Comparison of ENCODE assay signal across 1 cellular context in the genomic region with DNA sequence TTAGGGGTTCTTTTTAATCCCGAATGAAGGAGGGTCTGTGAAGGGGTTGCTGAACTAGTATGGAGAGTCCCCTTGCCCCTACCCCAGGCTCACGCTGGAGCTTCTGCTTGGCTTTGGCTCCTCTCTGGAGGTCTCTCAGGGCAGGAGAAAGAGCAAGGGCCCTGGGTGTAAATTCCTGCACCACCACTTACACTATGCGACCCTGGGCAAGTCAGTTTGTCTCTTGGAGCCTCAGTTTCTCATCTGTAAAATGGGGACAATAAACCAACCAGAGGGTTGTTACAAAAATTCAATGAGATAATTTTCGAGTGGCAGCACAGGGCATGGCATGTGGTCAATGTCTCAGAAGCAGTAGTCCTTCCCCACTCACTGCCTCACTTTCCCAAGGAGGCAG.
TF ChIP-seq lines count a peak whose summit lies in the region.

No MANE protein-coding gene starts in this region.

TF ChIP-seq in GM23338, 12 proteins besides CTCF, POLR2A, EP300 and RAD21:
- TF ChIP-seq NANOG (IDR thresholded peaks at IDR 0.05; ENCODE audit: borderline replicate concordance) (no peak), ZNF114 (CRISPR knock-in tag; IDR thresholded peaks at IDR 0.05) (no peak), CREB1 (CRISPR knock-in tag; IDR thresholded peaks at IDR 0.05; ENCODE audit: low read depth) (no peak), EZH2phosphoT487 (IDR thresholded peaks at IDR 0.05; ENCODE audit: unreplicated experiment) (no peak), JUNB (IDR thresholded peaks at IDR 0.05; ENCODE audit: unreplicated experiment) (no peak), POLR2AphosphoS5 (IDR thresholded peaks at IDR 0.05; ENCODE audit: low read depth) (no peak), EZH2 (IDR thresholded peaks at IDR 0.05; ENCODE audit: low read depth, unreplicated experiment) (no peak), ZNF331 (CRISPR knock-in tag; IDR thresholded peaks at IDR 0.05; ENCODE audit: low read depth) (no peak), STAT1 (IDR thresholded peaks at IDR 0.05; ENCODE audit: unreplicated experiment) (no peak)
- TF ChIP-seq, protein P1, sequence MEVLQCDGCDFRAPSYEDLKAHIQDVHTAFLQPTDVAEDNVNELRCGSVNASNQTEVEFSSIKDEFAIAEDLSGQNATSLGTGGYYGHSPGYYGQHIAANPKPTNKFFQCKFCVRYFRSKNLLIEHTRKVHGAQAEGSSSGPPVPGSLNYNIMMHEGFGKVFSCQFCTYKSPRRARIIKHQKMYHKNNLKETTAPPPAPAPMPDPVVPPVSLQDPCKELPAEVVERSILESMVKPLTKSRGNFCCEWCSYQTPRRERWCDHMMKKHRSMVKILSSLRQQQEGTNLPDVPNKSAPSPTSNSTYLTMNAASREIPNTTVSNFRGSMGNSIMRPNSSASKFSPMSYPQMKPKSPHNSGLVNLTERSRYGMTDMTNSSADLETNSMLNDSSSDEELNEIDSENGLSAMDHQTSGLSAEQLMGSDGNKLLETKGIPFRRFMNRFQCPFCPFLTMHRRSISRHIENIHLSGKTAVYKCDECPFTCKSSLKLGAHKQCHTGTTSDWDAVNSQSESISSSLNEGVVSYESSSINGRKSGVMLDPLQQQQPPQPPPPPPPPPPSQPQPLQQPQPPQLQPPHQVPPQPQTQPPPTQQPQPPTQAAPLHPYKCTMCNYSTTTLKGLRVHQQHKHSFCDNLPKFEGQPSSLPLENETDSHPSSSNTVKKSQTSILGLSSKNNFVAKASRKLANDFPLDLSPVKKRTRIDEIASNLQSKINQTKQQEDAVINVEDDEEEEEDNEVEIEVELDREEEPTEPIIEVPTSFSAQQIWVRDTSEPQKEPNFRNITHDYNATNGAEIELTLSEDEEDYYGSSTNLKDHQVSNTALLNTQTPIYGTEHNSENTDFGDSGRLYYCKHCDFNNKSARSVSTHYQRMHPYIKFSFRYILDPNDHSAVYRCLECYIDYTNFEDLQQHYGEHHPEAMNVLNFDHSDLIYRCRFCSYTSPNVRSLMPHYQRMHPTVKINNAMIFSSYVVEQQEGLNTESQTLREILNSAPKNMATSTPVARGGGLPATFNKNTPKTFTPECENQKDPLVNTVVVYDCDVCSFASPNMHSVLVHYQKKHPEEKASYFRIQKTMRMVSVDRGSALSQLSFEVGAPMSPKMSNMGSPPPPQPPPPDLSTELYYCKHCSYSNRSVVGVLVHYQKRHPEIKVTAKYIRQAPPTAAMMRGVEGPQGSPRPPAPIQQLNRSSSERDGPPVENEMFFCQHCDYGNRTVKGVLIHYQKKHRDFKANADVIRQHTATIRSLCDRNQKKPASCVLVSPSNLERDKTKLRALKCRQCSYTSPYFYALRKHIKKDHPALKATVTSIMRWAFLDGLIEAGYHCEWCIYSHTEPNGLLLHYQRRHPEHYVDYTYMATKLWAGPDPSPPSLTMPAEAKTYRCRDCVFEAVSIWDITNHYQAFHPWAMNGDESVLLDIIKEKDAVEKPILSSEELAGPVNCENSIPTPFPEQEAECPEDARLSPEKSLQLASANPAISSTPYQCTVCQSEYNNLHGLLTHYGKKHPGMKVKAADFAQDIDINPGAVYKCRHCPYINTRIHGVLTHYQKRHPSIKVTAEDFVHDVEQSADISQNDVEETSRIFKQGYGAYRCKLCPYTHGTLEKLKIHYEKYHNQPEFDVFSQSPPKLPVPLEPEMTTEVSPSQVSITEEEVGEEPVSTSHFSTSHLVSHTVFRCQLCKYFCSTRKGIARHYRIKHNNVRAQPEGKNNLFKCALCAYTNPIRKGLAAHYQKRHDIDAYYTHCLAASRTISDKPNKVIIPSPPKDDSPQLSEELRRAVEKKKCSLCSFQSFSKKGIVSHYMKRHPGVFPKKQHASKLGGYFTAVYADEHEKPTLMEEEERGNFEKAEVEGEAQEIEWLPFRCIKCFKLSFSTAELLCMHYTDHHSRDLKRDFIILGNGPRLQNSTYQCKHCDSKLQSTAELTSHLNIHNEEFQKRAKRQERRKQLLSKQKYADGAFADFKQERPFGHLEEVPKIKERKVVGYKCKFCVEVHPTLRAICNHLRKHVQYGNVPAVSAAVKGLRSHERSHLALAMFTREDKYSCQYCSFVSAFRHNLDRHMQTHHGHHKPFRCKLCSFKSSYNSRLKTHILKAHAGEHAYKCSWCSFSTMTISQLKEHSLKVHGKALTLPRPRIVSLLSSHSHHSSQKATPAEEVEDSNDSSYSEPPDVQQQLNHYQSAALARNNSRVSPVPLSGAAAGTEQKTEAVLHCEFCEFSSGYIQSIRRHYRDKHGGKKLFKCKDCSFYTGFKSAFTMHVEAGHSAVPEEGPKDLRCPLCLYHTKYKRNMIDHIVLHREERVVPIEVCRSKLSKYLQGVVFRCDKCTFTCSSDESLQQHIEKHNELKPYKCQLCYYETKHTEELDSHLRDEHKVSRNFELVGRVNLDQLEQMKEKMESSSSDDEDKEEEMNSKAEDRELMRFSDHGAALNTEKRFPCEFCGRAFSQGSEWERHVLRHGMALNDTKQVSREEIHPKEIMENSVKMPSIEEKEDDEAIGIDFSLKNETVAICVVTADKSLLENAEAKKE (CRISPR knock-in tag; IDR thresholded peaks at IDR 0.05), result no peak
- TF ChIP-seq, protein P2, sequence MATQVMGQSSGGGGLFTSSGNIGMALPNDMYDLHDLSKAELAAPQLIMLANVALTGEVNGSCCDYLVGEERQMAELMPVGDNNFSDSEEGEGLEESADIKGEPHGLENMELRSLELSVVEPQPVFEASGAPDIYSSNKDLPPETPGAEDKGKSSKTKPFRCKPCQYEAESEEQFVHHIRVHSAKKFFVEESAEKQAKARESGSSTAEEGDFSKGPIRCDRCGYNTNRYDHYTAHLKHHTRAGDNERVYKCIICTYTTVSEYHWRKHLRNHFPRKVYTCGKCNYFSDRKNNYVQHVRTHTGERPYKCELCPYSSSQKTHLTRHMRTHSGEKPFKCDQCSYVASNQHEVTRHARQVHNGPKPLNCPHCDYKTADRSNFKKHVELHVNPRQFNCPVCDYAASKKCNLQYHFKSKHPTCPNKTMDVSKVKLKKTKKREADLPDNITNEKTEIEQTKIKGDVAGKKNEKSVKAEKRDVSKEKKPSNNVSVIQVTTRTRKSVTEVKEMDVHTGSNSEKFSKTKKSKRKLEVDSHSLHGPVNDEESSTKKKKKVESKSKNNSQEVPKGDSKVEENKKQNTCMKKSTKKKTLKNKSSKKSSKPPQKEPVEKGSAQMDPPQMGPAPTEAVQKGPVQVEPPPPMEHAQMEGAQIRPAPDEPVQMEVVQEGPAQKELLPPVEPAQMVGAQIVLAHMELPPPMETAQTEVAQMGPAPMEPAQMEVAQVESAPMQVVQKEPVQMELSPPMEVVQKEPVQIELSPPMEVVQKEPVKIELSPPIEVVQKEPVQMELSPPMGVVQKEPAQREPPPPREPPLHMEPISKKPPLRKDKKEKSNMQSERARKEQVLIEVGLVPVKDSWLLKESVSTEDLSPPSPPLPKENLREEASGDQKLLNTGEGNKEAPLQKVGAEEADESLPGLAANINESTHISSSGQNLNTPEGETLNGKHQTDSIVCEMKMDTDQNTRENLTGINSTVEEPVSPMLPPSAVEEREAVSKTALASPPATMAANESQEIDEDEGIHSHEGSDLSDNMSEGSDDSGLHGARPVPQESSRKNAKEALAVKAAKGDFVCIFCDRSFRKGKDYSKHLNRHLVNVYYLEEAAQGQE (IDR thresholded peaks at IDR 0.05; ENCODE audit: unreplicated experiment), result no peak
- TF ChIP-seq, protein P3, sequence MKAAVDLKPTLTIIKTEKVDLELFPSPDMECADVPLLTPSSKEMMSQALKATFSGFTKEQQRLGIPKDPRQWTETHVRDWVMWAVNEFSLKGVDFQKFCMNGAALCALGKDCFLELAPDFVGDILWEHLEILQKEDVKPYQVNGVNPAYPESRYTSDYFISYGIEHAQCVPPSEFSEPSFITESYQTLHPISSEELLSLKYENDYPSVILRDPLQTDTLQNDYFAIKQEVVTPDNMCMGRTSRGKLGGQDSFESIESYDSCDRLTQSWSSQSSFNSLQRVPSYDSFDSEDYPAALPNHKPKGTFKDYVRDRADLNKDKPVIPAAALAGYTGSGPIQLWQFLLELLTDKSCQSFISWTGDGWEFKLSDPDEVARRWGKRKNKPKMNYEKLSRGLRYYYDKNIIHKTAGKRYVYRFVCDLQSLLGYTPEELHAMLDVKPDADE (IDR thresholded peaks at IDR 0.05), result no peak
TF ChIP-seq in GM23338: peak in this region for 0.
